Comparison of ENCODE assay signal across 8 cellular contexts in genomic region chr6:17086469-17086868, GRCh38. TPM values are rescaled to one million over a fixed set of nuclear protein-coding genes. Genes with fewer than 3 reads are reported as not detected.
A peak's percentile ranks its signal among the peaks of the same experiment; 100 is the strongest.
DNase-seq lines count a peak whose midpoint lies in the region; ATAC-seq, FAIRE-seq and TF ChIP-seq lines count a peak whose summit lies in the region.

No MANE protein-coding gene starts in this region.

- no peak overlapping the region for H3K4me3 ChIP-seq in foreskin fibroblast (ENCODE audit: low read depth in 1 of 2, low read length in 2 of 2)
- H3K4me3 ChIP-seq in pancreas: no peak overlapping the region

- H3K4me1 Mint-ChIP-seq in activated CD4-positive, alpha-beta T cell treated with anti-CD3 and anti-CD28 coated beads, Interleukin-2, amount 10 ng/mL, durations not matched to agents 24 days and 14 days: no peaks in the 10 kb centered on the region

- no peak overlapping the region for H3K27ac ChIP-seq in pancreas

- FAIRE-seq in pancreas (lab: Jason Lieb, UNC): no peak

- H3K27me3 ChIP-seq in pancreas: no peaks in the 10 kb centered on the region

- H3K27ac Mint-ChIP-seq in activated CD4-positive, alpha-beta T cell treated with anti-CD3 and anti-CD28 coated beads, Interleukin-2, amount 10 ng/mL, durations not matched to agents 24 days and 14 days: no peak overlapping the region

- H3K27me3 Mint-ChIP-seq in activated CD4-positive, alpha-beta T cell treated with anti-CD3 and anti-CD28 coated beads, Interleukin-2, amount 10 ng/mL, durations not matched to agents 24 days and 14 days: peaks cover 4% of the 10 kb centered on the region

- H3K9me3 Mint-ChIP-seq in activated CD4-positive, alpha-beta T cell treated with anti-CD3 and anti-CD28 coated beads, Interleukin-2, amount 10 ng/mL, durations not matched to agents 24 days and 14 days: no peaks in the 10 kb centered on the region

- DNase-seq in stimulated activated CD4-positive, alpha-beta T cell treated with anti-CD3 and anti-CD28 coated beads, Interleukin-2, amount 100 ng/mL, for 48 hours: peak; percentile 20 to 39
- no peak for DNase-seq in stimulated activated CD4-positive, alpha-beta T cell treated with anti-CD3 and anti-CD28 coated beads, Interleukin-4, amount 100 ng/mL, for 4 hours
- DNase-seq in MV-4-11 (lab: John Stamatoyannopoulos, UW) (peak; percentile 11), foreskin fibroblast (peak; percentile 61 to 87), pancreas (peak in 4 of 6 donors; percentile 27 to 65 (median 57)), NCI-H510A (lab: John Stamatoyannopoulos, UW) (no peak)
- DNase-seq in activated CD4-positive, alpha-beta T cell treated with anti-CD3 and anti-CD28 coated beads, Interleukin-2, amount 10 ng/mL, durations not matched to agents 24 days and 14 days: peak; percentile 63

- intact Hi-C loops in activated CD4-positive, alpha-beta T cell treated with anti-CD3 and anti-CD28 coated beads, Interleukin-2, amount 10 ng/mL, durations not matched to agents 24 days and 14 days (cut with micrococcal nuclease): loop anchor here (2.0 to 5.0 kb wide), 2 partner anchors 324 to 754 kb away; partner anchors contain the start of gene ATXN1
- intact Hi-C loops in pancreas (cut with DNase I): loop anchor here in 1 of 3 donors (10.0 kb wide), 1 partner anchor 762 kb away; no protein-coding TSS in a partner anchor

- no peaks in the 10 kb centered on the region for H3K9me3 ChIP-seq in pancreas

- H3K36me3 Mint-ChIP-seq in activated CD4-positive, alpha-beta T cell treated with anti-CD3 and anti-CD28 coated beads, Interleukin-2, amount 10 ng/mL, durations not matched to agents 24 days and 14 days (ENCODE audit: low read depth): no peaks in the 10 kb centered on the region

- no peak overlapping the region for H3K4me3 Mint-ChIP-seq in activated CD4-positive, alpha-beta T cell treated with anti-CD3 and anti-CD28 coated beads, Interleukin-2, amount 10 ng/mL, durations not matched to agents 24 days and 14 days

- 25 to 26% methylated on average over 11 of the region's 11 CpGs for WGBS in pancreas, 2 donors

- TF ChIP-seq CTCF in foreskin fibroblast (IDR thresholded peaks at IDR 0.05; ENCODE audit: low read depth, low read length) (peak; percentile 54), pancreas (IDR thresholded peaks at IDR 0.05) (peak; percentile 53 to 63 (median 59))

- H3K4me1 ChIP-seq in pancreas: no peaks in the 10 kb centered on the region

- peak; percentile 92 to 98 (median 96) for ATAC-seq in pancreas
- ATAC-seq in HG03139 (IDR thresholded peaks at IDR 0.05; ENCODE audit: unreplicated experiment): no peak

- no peaks in the 10 kb centered on the region for H3K36me3 ChIP-seq in pancreas

RNA-seq across cellular contexts. Expression of gene STMND1, which starts 15.4 kb away (rescaled TPM):
- total RNA-seq in activated CD4-positive, alpha-beta T cell treated with anti-CD3 and anti-CD28 coated beads, Interleukin-2, amount 10 ng/mL, durations not matched to agents 24 days and 14 days: not detected in 2 replicates
- 1 to 10 TPM in 5 of 6 donors, under 1 TPM in 1; 0.21 to 3.8 (median 1.4) TPM for total RNA-seq in pancreas
- 1 to 10 TPM; 1.1 to 2.2 TPM for polyA plus RNA-seq in pancreas

Comparison
In these comparisons a context has a peak if more than half of its experiments do, and no peak if none do; other contexts are left out.
1. DNase-seq: peak in stimulated activated CD4-positive, alpha-beta T cell treated with anti-CD3 and anti-CD28 coated beads, Interleukin-2, amount 100 ng/mL, for 48 hours (2 of 2), MV-4-11 (single experiment), activated CD4-positive, alpha-beta T cell treated with anti-CD3 and anti-CD28 coated beads, Interleukin-2, amount 10 ng/mL, durations not matched to agents 24 days and 14 days (single experiment), foreskin fibroblast (2 of 2) and pancreas (4 of 6); none in stimulated activated CD4-positive, alpha-beta T cell treated with anti-CD3 and anti-CD28 coated beads, Interleukin-4, amount 100 ng/mL, for 4 hours (0 of 2) and NCI-H510A (single experiment).